Comparison of ENCODE assay signal across 11 cellular contexts in genomic region chr15:67043939-67044771, GRCh38. TPM values are rescaled to one million over a fixed set of nuclear protein-coding genes. Genes with fewer than 3 reads are reported as not detected.
A peak's percentile ranks its signal among the peaks of the same experiment; 100 is the strongest.
DNase-seq lines count a peak whose midpoint lies in the region; ATAC-seq and TF ChIP-seq lines count a peak whose summit lies in the region.
"Had no signal": no experiment of that assay in that cellular context is flagged by ENCODE, and none has a peak within 500 bp of the region (broad histone marks: within the 10 kb centered on the region; RNA-seq: fewer than 3 reads in every experiment).

No MANE protein-coding gene starts in this region.

- no peak overlapping the region for H3K4me3 ChIP-seq in AG04450 (ENCODE audit: low read depth, low read length)
- H3K4me3 ChIP-seq: BLaER1 had no signal

- no peak overlapping the region for H3K4me3 Mint-ChIP-seq in mesothelial cell of epicardium
- H3K4me3 Mint-ChIP-seq in activated T-helper 2 cell treated with anti-CD3 and anti-CD28 coated beads, Interferon-gamma antibody, Interleukin-2, Interleukin-4, amounts not matched to agents 10 μg/mL and 5 μg/mL and 100 μg/mL, durations not matched to agents 14 hours and 24 hours and 36 hours (ENCODE audit: low read depth): no peak overlapping the region

- H3K9me3 Mint-ChIP-seq in mesothelial cell of epicardium: no peaks in the 10 kb centered on the region
- no peaks in the 10 kb centered on the region for H3K9me3 Mint-ChIP-seq in activated T-helper 2 cell treated with anti-CD3 and anti-CD28 coated beads, Interferon-gamma antibody, Interleukin-2, Interleukin-4, amounts not matched to agents 10 μg/mL and 5 μg/mL and 100 μg/mL, durations not matched to agents 14 hours and 24 hours and 36 hours

- H3K36me3 Mint-ChIP-seq in mesothelial cell of epicardium: no peaks in the 10 kb centered on the region
- H3K36me3 Mint-ChIP-seq in activated T-helper 2 cell treated with anti-CD3 and anti-CD28 coated beads, Interferon-gamma antibody, Interleukin-2, Interleukin-4, amounts not matched to agents 10 μg/mL and 5 μg/mL and 100 μg/mL, durations not matched to agents 14 hours and 24 hours and 36 hours (ENCODE audit: low read depth): no peaks in the 10 kb centered on the region

- TF ChIP-seq CTCF in AG04450 (IDR thresholded peaks at IDR 0.05; ENCODE audit: low read depth, low read length) (no peak), mesothelial cell of epicardium (IDR thresholded peaks at IDR 0.05; ENCODE audit: unreplicated experiment) (no peak)

- H3K27me3 Mint-ChIP-seq in mesothelial cell of epicardium (ENCODE audit: low read depth): no peaks in the 10 kb centered on the region
- no peaks in the 10 kb centered on the region for H3K27me3 Mint-ChIP-seq in activated T-helper 2 cell treated with anti-CD3 and anti-CD28 coated beads, Interferon-gamma antibody, Interleukin-2, Interleukin-4, amounts not matched to agents 10 μg/mL and 5 μg/mL and 100 μg/mL, durations not matched to agents 14 hours and 24 hours and 36 hours (ENCODE audit: low read depth)

- H3K9me3 ChIP-seq in AG04450 (ENCODE audit: control insufficient read depth, insufficient read depth, low read length): no peaks in the 10 kb centered on the region
- H3K9me3 ChIP-seq: BLaER1 had no signal

- no peaks in the 10 kb centered on the region for H3K27me3 ChIP-seq in AG04450 (ENCODE audit: control insufficient read depth, insufficient read depth, low read length)
- H3K27me3 ChIP-seq: BLaER1 had no signal

- H3K27ac Mint-ChIP-seq in mesothelial cell of epicardium: peak overlapping the region; percentile 84
- H3K27ac Mint-ChIP-seq in activated T-helper 2 cell treated with anti-CD3 and anti-CD28 coated beads, Interferon-gamma antibody, Interleukin-2, Interleukin-4, amounts not matched to agents 10 μg/mL and 5 μg/mL and 100 μg/mL, durations not matched to agents 14 hours and 24 hours and 36 hours: no peak overlapping the region

- no peak for DNase-seq in AG04450 (ENCODE audit: low read depth, low spot score)
- DNase-seq in NCI-H226: peak; percentile 100
- DNase-seq in ecto neural progenitor cell (ENCODE audit: low spot score): peak; percentile 67
- no peak for DNase-seq in mesothelial cell of epicardium (ENCODE audit: low spot score in 2 of 2, unreplicated experiment in 2 of 2)
- no peak for DNase-seq in hippocampal formation (lab: John Stamatoyannopoulos, UW)
- DNase-seq in NCI-H1092 (lab: John Stamatoyannopoulos, UW): no peak
- DNase-seq in activated T-helper 2 cell treated with anti-CD3 and anti-CD28 coated beads, Interferon-gamma antibody, Interleukin-2, Interleukin-4, amounts not matched to agents 10 μg/mL and 5 μg/mL and 100 μg/mL, durations not matched to agents 14 hours and 24 hours and 36 hours (ENCODE audit: low spot score): no peak
- DNase-seq: activated CD4-positive, alpha-beta T cell treated with anti-CD3 and anti-CD28 coated beads, Interleukin-2, amount 50 U/mL, for 1 hour; cerebellar nuclear complex had no signal

- POLR2A ChIA-PET in AG04450 (lab: Yijun Ruan, JAX): interaction anchor here (0.7 to 2.8 kb wide), 4 partner anchors 19 to 1118 kb away, joined by 3 to 12 read pairs (median 4); no protein-coding TSS in a partner anchor

- peaks cover 42% of the 10 kb centered on the region for H3K4me1 Mint-ChIP-seq in mesothelial cell of epicardium
- peaks cover 16% of the 10 kb centered on the region for H3K4me1 Mint-ChIP-seq in activated T-helper 2 cell treated with anti-CD3 and anti-CD28 coated beads, Interferon-gamma antibody, Interleukin-2, Interleukin-4, amounts not matched to agents 10 μg/mL and 5 μg/mL and 100 μg/mL, durations not matched to agents 14 hours and 24 hours and 36 hours (ENCODE audit: low read depth)

- ATAC-seq in HG02840 (IDR thresholded peaks at IDR 0.05; ENCODE audit: low FRiP score, unreplicated experiment): no peak

- intact Hi-C loops in activated T-helper 2 cell treated with anti-CD3 and anti-CD28 coated beads, Interferon-gamma antibody, Interleukin-2, Interleukin-4, amounts not matched to agents 10 μg/mL and 5 μg/mL and 100 μg/mL, durations not matched to agents 14 hours and 24 hours and 36 hours (cut with micrococcal nuclease): no loop called here

- CTCF ChIA-PET in AG04450 (lab: Charles Lee): no interaction called here

- H3K27ac ChIP-seq in AG04450 (ENCODE audit: low read depth, low read length): peak overlapping the region; percentile 98
- H3K27ac ChIP-seq: BLaER1 had no signal

RNA-seq across cellular contexts. Expression of gene SMAD3, which starts 21.2 kb away (rescaled TPM):
- 115 and 138 TPM in 2 replicates for polyA plus RNA-seq in AG04450 (2011; rRNA removed)
- 168 and 203 TPM in 2 replicates for polyA minus RNA-seq in AG04450 (2011; rRNA and poly(A)+ RNA removed)
- total RNA-seq in mesothelial cell of epicardium: 89.9 to 96.2 TPM (median 90.7 TPM) in 3 replicates
- total RNA-seq in activated T-helper 2 cell treated with anti-CD3 and anti-CD28 coated beads, Interferon-gamma antibody, Interleukin-2, Interleukin-4, amounts not matched to agents 10 μg/mL and 5 μg/mL and 100 μg/mL, durations not matched to agents 14 hours and 24 hours and 36 hours: 25.2 and 28.1 TPM in 2 replicates

Comparison
In these comparisons a context has a peak if more than half of its experiments do, and no peak if none do; other contexts are left out.
1. DNase-seq: peak in NCI-H226 (single experiment) and ecto neural progenitor cell (single experiment); none in AG04450 (single experiment), mesothelial cell of epicardium (0 of 2), hippocampal formation (0 of 2), NCI-H1092 (single experiment) and activated T-helper 2 cell treated with anti-CD3 and anti-CD28 coated beads, Interferon-gamma antibody, Interleukin-2, Interleukin-4, amounts not matched to agents 10 μg/mL and 5 μg/mL and 100 μg/mL, durations not matched to agents 14 hours and 24 hours and 36 hours (single experiment).